2 cellular contexts compared by ENCODE assay signal in the genomic region with DNA sequence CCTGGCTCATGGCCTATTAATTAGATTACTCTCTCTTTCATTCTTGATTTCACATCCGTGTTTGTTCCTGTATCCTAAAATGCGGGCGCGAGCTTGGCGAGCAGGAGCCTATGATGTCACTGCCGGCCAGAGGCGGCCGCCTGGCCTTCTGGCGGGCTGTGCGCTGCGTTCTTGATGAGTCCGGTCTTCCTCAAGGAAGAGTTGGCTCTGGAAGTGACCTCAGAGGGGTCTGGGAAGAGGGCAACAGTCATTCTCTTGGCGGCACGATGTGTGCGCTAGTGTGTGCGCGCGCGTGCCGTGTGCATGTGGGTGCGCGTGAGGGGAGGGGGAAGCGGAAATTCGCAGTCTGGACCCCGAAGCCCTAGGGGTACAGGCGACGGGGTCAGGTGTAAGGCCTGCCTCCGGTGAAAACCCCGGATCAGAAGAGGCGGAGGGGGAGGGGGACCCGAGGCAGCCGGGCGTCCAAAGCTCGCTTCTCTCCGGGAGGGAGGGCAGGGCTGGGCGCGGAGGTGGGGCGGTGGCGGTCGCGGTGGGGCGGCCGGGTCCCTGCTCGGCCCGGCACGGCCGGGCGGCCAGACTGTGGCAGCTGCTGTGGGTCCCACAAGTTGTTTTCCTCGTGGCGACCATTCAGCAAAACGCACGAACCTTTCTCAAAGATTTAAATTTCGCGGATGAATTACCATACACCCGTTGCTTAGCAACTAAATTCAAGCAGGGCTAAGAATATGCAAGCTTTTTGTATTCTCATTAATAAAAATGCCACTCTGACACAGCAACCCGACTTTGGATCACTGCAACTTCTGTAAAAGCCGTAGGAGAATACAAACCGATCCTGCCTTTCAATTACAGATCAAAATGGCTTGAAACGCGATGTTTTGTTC.
A peak's percentile ranks its signal among the peaks of the same experiment; 100 is the strongest.
TF ChIP-seq lines count a peak whose summit lies in the region.

No MANE protein-coding gene starts in this region.

TF ChIP-seq in HepG2, 621 proteins besides CTCF, POLR2A, EP300 and RAD21:
- TF ChIP-seq EZH2 (conservative IDR thresholded peaks at IDR 0.05; ENCODE audit: low read depth, low read length) (peak; percentile 67), CC2D1A (CRISPR knock-in tag; IDR thresholded peaks at IDR 0.05) (no peak)
TF ChIP-seq in HepG2: peak in this region for 1.

TF ChIP-seq in K562, 482 proteins besides CTCF, POLR2A, EP300 and RAD21:
- no peak for TF ChIP-seq MECOM (CRISPR knock-in tag; IDR thresholded peaks at IDR 0.05)
- TF ChIP-seq RBM14 (IDR thresholded peaks at IDR 0.05; ENCODE audit: borderline replicate concordance, insufficient read depth, low read depth, low read length) = no peak
- TF ChIP-seq RFX1 (IDR thresholded peaks at IDR 0.05) = peak; percentile 63
- TF ChIP-seq ZKSCAN1 (IDR thresholded peaks at IDR 0.05; ENCODE audit: low read depth, low read length) = no peak
- no peak for TF ChIP-seq ZNF695 (CRISPR knock-in tag; IDR thresholded peaks at IDR 0.05)
- TF ChIP-seq, protein P1, sequence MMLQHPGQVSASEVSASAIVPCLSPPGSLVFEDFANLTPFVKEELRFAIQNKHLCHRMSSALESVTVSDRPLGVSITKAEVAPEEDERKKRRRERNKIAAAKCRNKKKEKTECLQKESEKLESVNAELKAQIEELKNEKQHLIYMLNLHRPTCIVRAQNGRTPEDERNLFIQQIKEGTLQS (IDR thresholded peaks at IDR 0.05) = no peak
- TF ChIP-seq, protein P1 (CRISPR knock-in tag; conservative IDR thresholded peaks at IDR 0.05) = no peak
- TF ChIP-seq TSC22D4 (tag; IDR thresholded peaks at IDR 0.05) = no peak
